ENCODE assay signal across 10 cellular contexts in the genomic region with DNA sequence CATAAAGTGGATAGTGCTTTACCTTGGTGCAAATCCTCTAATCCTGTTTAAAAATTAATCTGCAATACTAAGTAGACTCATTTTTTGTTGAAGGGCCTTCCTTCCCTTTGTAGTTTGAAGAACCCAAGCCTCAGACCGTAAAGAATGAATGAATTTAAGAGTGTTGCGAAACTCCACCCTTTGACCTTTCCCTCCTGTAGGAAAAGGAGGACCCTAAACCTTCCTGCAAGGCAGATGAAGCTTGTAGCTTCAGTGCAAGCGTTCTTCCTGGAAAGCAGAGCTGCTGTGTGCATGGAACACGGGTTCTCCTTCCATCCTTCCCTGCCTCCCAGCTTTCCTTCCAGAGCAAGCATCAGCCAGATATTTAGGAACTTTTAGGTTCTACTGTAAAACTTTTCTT. TPM values are rescaled to one million over a fixed set of nuclear protein-coding genes. Genes with fewer than 3 reads are reported as not detected.
DNase-seq lines count a peak whose midpoint lies in the region; ATAC-seq and TF ChIP-seq lines count a peak whose summit lies in the region.
"Had no signal": no experiment of that assay in that cellular context is flagged by ENCODE, and none has a peak within 500 bp of the region (broad histone marks: within the 10 kb centered on the region; RNA-seq: fewer than 3 reads in every experiment).

No MANE protein-coding gene starts in this region.

- no peaks in the 10 kb centered on the region for H3K9me3 ChIP-seq in hepatocyte (ENCODE audit: low read depth)

- peaks cover 19% of the 10 kb centered on the region for H3K4me1 Mint-ChIP-seq in activated T-cell treated with anti-CD3 and anti-CD28 coated beads, Interleukin-2, amount 50 U/mL, for 24 hours (ENCODE audit: low read depth)
- peaks cover 0 to 15% (median 12%) of the 10 kb centered on the region in 3 donors for H3K4me1 Mint-ChIP-seq in T-cell

- H3K27me3 Mint-ChIP-seq in activated T-cell treated with anti-CD3 and anti-CD28 coated beads, Interleukin-2, amount 50 U/mL, for 24 hours: peaks cover 17% of the 10 kb centered on the region
- no peaks in the 10 kb centered on the region for H3K27me3 Mint-ChIP-seq in T-cell

- peak overlapping the region; percentile 94 for H3K4me2 ChIP-seq in hepatocyte

- ATAC-seq in T-cell (replicated peaks in 1 of 4) (no peak), HG02642 (IDR thresholded peaks at IDR 0.05; ENCODE audit: poor library complexity, unreplicated experiment) (no peak), HG03135 (IDR thresholded peaks at IDR 0.05; ENCODE audit: unreplicated experiment) (no peak)

- no peak for TF ChIP-seq CTCF in hepatocyte (IDR thresholded peaks at IDR 0.05; ENCODE audit: poor library complexity)

- H3K4me3 Mint-ChIP-seq in activated T-cell treated with anti-CD3 and anti-CD28 coated beads, Interleukin-2, amount 50 U/mL, for 24 hours: peak overlapping the region; percentile 86
- peak overlapping the region; percentile 41 to 84 (median 83) for H3K4me3 Mint-ChIP-seq in T-cell

- CTCF ChIA-PET in T-cell (lab: Charles Lee): interaction anchor here in 1 of 2 donors (0.9 kb wide), 1 partner anchor 13 kb away, joined by 3 read pairs; no protein-coding TSS in a partner anchor

- peak overlapping the region; percentile 94 for H3K27ac ChIP-seq in hepatocyte
- H3K27ac ChIP-seq in skin epidermis: peak overlapping the region in 13 of 21 experiments; percentile 38 to 97 (median 91)

- no peak overlapping the region for H3K27ac Mint-ChIP-seq in activated T-cell treated with anti-CD3 and anti-CD28 coated beads, Interleukin-2, amount 50 U/mL, for 24 hours
- no peak overlapping the region for H3K27ac Mint-ChIP-seq in T-cell

- peaks cover 14% of the 10 kb centered on the region for H3K4me1 ChIP-seq in hepatocyte (ENCODE audit: insufficient read depth)

- WGBS in hepatocyte (ENCODE audit: low lambda C conversion rate, missing lambda C conversion rate): 51% methylated on average over 4 of the region's 4 CpGs

- no peak for DNase-seq in activated T-cell treated with anti-CD3 and anti-CD28 coated beads, Interleukin-2, amount 50 U/mL, for 24 hours
- DNase-seq in activated T-cell treated with anti-CD3 and anti-CD28 coated beads for 4 hours (no peak), T-cell (no peak), hepatocyte (ENCODE audit: low spot score) (no peak), NCI-H524 treated with DMSO at 0.1 percent for 48 hours (lab: John Stamatoyannopoulos, UW) (no peak)
- DNase-seq: NCI-H2029 treated with DMSO at 0.1 percent for 48 hours; stimulated activated CD4-positive, alpha-beta T cell treated with anti-CD3 and anti-CD28 coated beads, Interleukin-4, amount 100 ng/mL, for 4 hours had no signal

- peaks cover 4% of the 10 kb centered on the region for H3K36me3 Mint-ChIP-seq in activated T-cell treated with anti-CD3 and anti-CD28 coated beads, Interleukin-2, amount 50 U/mL, for 24 hours (ENCODE audit: low read depth)
- H3K36me3 Mint-ChIP-seq in T-cell: no peaks in the 10 kb centered on the region

- H3K4me3 ChIP-seq in hepatocyte: peak overlapping the region; percentile 58
- H3K4me3 ChIP-seq in skin epidermis: peak overlapping the region; percentile 63 to 96 (median 78)

- no peaks in the 10 kb centered on the region for H4K20me1 ChIP-seq in hepatocyte (ENCODE audit: insufficient read depth, poor library complexity, severe bottlenecking)

- H3K27me3 ChIP-seq in hepatocyte: no peaks in the 10 kb centered on the region

- H3K9me3 Mint-ChIP-seq in activated T-cell treated with anti-CD3 and anti-CD28 coated beads, Interleukin-2, amount 50 U/mL, for 24 hours: no peaks in the 10 kb centered on the region
- H3K9me3 Mint-ChIP-seq in T-cell: no peaks in the 10 kb centered on the region

- POLR2A ChIA-PET in T-cell (lab: Charles Lee): interaction anchor here in 1 of 2 donors (0.6 kb wide), 1 partner anchor 74 kb away, joined by 3 read pairs; no protein-coding TSS in a partner anchor

- no peak overlapping the region for H2AFZ ChIP-seq in hepatocyte

- no peaks in the 10 kb centered on the region for H3K36me3 ChIP-seq in hepatocyte (replicated peaks; ENCODE audit: insufficient read depth, low read depth)

- peaks cover 51% of the 10 kb centered on the region for H3K79me2 ChIP-seq in hepatocyte

- H3K9me2 ChIP-seq in hepatocyte (replicated peaks; ENCODE audit: insufficient read depth): no peaks in the 10 kb centered on the region

RNA-seq across cellular contexts. Expression of a gene that starts 1.7 kb away (rescaled TPM):
- total RNA-seq in T-cell: 10 to 100 TPM in 1 of 5 donors, 1 to 10 TPM in 4; 3.1 to 12.2 (median 5.0) TPM
- total RNA-seq in hepatocyte: 72.4 and 75.6 TPM in 2 replicates
- 116 and 130 TPM in 2 replicates for polyA plus RNA-seq in hepatocyte
